27 cellular contexts compared by ENCODE assay signal in the genomic region with DNA sequence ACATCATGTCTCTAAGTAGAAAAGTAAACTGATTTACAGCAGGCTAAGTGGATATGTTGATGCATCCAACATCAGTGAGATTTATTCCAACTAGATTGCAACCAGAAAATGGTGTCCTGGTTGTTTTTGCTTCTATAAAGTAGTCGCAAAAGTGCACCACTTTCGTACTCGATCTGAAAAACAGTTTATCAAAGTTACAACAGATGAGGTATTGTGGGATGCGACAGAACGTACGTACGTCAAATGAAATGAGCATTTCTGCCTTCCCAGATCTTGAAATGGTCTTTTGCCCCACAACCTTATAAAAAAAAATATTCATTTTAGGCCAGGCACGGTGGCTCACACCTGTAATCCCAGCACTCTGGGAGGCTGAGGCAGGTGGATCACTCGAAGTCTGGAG. TPM values are rescaled to one million over a fixed set of nuclear protein-coding genes. Genes with fewer than 3 reads are reported as not detected.
DNase-seq lines count a peak whose midpoint lies in the region; ATAC-seq and TF ChIP-seq lines count a peak whose summit lies in the region.
"Had no signal": no experiment of that assay in that cellular context is flagged by ENCODE, and none has a peak within 500 bp of the region (broad histone marks: within the 10 kb centered on the region; RNA-seq: fewer than 3 reads in every experiment).

No MANE protein-coding gene starts in this region.

- no peaks in the 10 kb centered on the region for H3K9me3 Mint-ChIP-seq in activated naive CD4-positive, alpha-beta T cell treated with anti-CD3 and anti-CD28 coated beads for 36 hours
- no peaks in the 10 kb centered on the region for H3K9me3 Mint-ChIP-seq in activated naive CD8-positive, alpha-beta T cell treated with anti-CD3 and anti-CD28 coated beads, Interleukin-2, amount 10 ng/mL, durations not matched to agents 7 days and 5 days
- H3K9me3 Mint-ChIP-seq in stimulated activated naive CD8-positive, alpha-beta T cell treated with anti-CD3 and anti-CD28 coated beads, Interleukin-15, amount 100 ng/mL, for 72 hours = peaks cover 0 to 7% of the 10 kb centered on the region in 2 donors
- H3K9me3 Mint-ChIP-seq: nephron had no signal

- no peaks in the 10 kb centered on the region for H3K36me3 ChIP-seq in brain microvascular endothelial cell (replicated peaks)
- H3K36me3 ChIP-seq: gastroesophageal sphincter, HAP-1, left ventricle myocardium inferior, ovary, SJCRH30, thoracic aorta, vagina had no signal

- no peak for TF ChIP-seq CTCF in brain microvascular endothelial cell (IDR thresholded peaks at IDR 0.05; ENCODE audit: low read depth, low read length, missing control alignments)

- peak overlapping the region; percentile 38 for H3K4me3 Mint-ChIP-seq in activated naive CD4-positive, alpha-beta T cell treated with anti-CD3 and anti-CD28 coated beads for 36 hours
- H3K4me3 Mint-ChIP-seq in activated naive CD8-positive, alpha-beta T cell treated with anti-CD3 and anti-CD28 coated beads, Interleukin-2, amount 10 ng/mL, durations not matched to agents 7 days and 5 days = peak overlapping the region; percentile 99
- H3K4me3 Mint-ChIP-seq in stimulated activated naive CD8-positive, alpha-beta T cell treated with anti-CD3 and anti-CD28 coated beads, Interleukin-15, amount 100 ng/mL, for 72 hours = peak overlapping the region; percentile 89 to 99
- H3K4me3 Mint-ChIP-seq: nephron; stimulated activated naive B cell treated with anti-CD40 and anti-IgM and Interleukin-4, amounts not matched to agents 10 μg/mL and 1 μg/mL and 100 μg/mL, for 72 hours had no signal

- CTCF ChIA-PET in activated naive CD4-positive, alpha-beta T cell treated with anti-CD3 and anti-CD28 coated beads for 36 hours (lab: Charles Lee) = interaction anchor here (0.6 to 4.2 kb wide), 3 partner anchors 8 to 19 kb away, joined by 3 to 35 read pairs (median 19); no protein-coding TSS in a partner anchor

- H3K27ac Mint-ChIP-seq in activated naive CD4-positive, alpha-beta T cell treated with anti-CD3 and anti-CD28 coated beads for 36 hours = peak overlapping the region; percentile 100
- peak overlapping the region; percentile 96 for H3K27ac Mint-ChIP-seq in activated naive CD8-positive, alpha-beta T cell treated with anti-CD3 and anti-CD28 coated beads, Interleukin-2, amount 10 ng/mL, durations not matched to agents 7 days and 5 days
- peak overlapping the region; percentile 72 to 78 for H3K27ac Mint-ChIP-seq in stimulated activated naive CD8-positive, alpha-beta T cell treated with anti-CD3 and anti-CD28 coated beads, Interleukin-15, amount 100 ng/mL, for 72 hours
- H3K27ac Mint-ChIP-seq: stimulated activated naive B cell treated with anti-CD40 and anti-IgM and Interleukin-4, amounts not matched to agents 10 μg/mL and 1 μg/mL and 100 μg/mL, for 72 hours had no signal

- POLR2A ChIA-PET in activated naive CD8-positive, alpha-beta T cell treated with anti-CD3 and anti-CD28 coated beads, Interleukin-2, amount 10 ng/mL, durations not matched to agents 7 days and 5 days (lab: Charles Lee) = interaction anchor here (0.6 to 17.3 kb wide), 5 partner anchors 8 to 136 kb away, joined by 3 to 543 read pairs (median 63); partner anchors contain the start of gene GRAP2

- peaks cover 22% of the 10 kb centered on the region for H3K27me3 ChIP-seq in brain microvascular endothelial cell (replicated peaks)
- H3K27me3 ChIP-seq: ovary, vagina had no signal

- intact Hi-C loops in activated naive CD4-positive, alpha-beta T cell treated with anti-CD3 and anti-CD28 coated beads for 36 hours (cut with micrococcal nuclease) = no loop called here

- H3K4me3 ChIP-seq in brain microvascular endothelial cell (ENCODE audit: low read depth, low read length) = no peak overlapping the region
- H3K4me3 ChIP-seq: coronary artery, gastroesophageal sphincter, HAP-1, left ventricle myocardium inferior, ovary, SJCRH30, smooth muscle cell, thoracic aorta, vagina had no signal

- H3K4me1 Mint-ChIP-seq in activated naive CD4-positive, alpha-beta T cell treated with anti-CD3 and anti-CD28 coated beads for 36 hours (ENCODE audit: low read depth) = peaks cover 85% of the 10 kb centered on the region
- H3K4me1 Mint-ChIP-seq in activated naive CD8-positive, alpha-beta T cell treated with anti-CD3 and anti-CD28 coated beads, Interleukin-2, amount 10 ng/mL, durations not matched to agents 7 days and 5 days = peaks cover 82% of the 10 kb centered on the region
- H3K4me1 Mint-ChIP-seq in stimulated activated naive CD8-positive, alpha-beta T cell treated with anti-CD3 and anti-CD28 coated beads, Interleukin-15, amount 100 ng/mL, for 72 hours = peaks cover 84% of the 10 kb centered on the region

- DNase-seq in activated naive CD4-positive, alpha-beta T cell treated with anti-CD3 and anti-CD28 coated beads for 36 hours = no peak
- DNase-seq in activated naive CD4-positive, alpha-beta T cell treated with Interleukin-2 at 50 U/mL for 16 hours = no peak
- DNase-seq in NCI-H82 treated with DMSO at 0.1 percent for 48 hours (lab: John Stamatoyannopoulos, UW; ENCODE audit: unreplicated experiment) = peak; percentile 66
- no peak for DNase-seq in activated naive CD8-positive, alpha-beta T cell treated with anti-CD3 and anti-CD28 coated beads, Interleukin-2, amount 10 ng/mL, durations not matched to agents 7 days and 5 days
- no peak for DNase-seq in stimulated activated naive CD8-positive, alpha-beta T cell treated with anti-CD3 and anti-CD28 coated beads, Interleukin-15, amount 100 ng/mL, for 72 hours
- no peak for DNase-seq in NCI-H146 (lab: John Stamatoyannopoulos, UW)
- DNase-seq in NCI-H1092 treated with DMSO at 0.1 percent for 48 hours (lab: John Stamatoyannopoulos, UW) = no peak
- no peak for DNase-seq in brain microvascular endothelial cell
- DNase-seq: amygdala; hypothalamus; Karpas-422; left ventricle myocardium inferior; NCI-H187; NCI-H524 treated with DMSO at 0.1 percent for 48 hours; ovary; retina; stimulated activated CD4-positive, alpha-beta T cell treated with anti-CD3 and anti-CD28 coated beads, Interleukin-2, amount 100 ng/mL, for 48 hours; stimulated activated naive B cell treated with anti-CD40 and anti-IgM and Interleukin-4, amounts not matched to agents 10 μg/mL and 1 μg/mL and 100 μg/mL, for 72 hours had no signal

- H3K27ac ChIP-seq in brain microvascular endothelial cell = no peak overlapping the region
- H3K27ac ChIP-seq: coronary artery, gastroesophageal sphincter, left ventricle myocardium inferior, ovary, SJCRH30, thoracic aorta, vagina had no signal

- in situ Hi-C loops in brain microvascular endothelial cell (cut with HindIII; ENCODE audit: low pct_ligation_motif_present, low sequenced_read_pairs) = no loop called here

- H3K27me3 Mint-ChIP-seq in activated naive CD4-positive, alpha-beta T cell treated with anti-CD3 and anti-CD28 coated beads for 36 hours (ENCODE audit: low read depth) = no peaks in the 10 kb centered on the region
- no peaks in the 10 kb centered on the region for H3K27me3 Mint-ChIP-seq in activated naive CD8-positive, alpha-beta T cell treated with anti-CD3 and anti-CD28 coated beads, Interleukin-2, amount 10 ng/mL, durations not matched to agents 7 days and 5 days
- H3K27me3 Mint-ChIP-seq in stimulated activated naive CD8-positive, alpha-beta T cell treated with anti-CD3 and anti-CD28 coated beads, Interleukin-15, amount 100 ng/mL, for 72 hours = no peaks in the 10 kb centered on the region
- H3K27me3 Mint-ChIP-seq: stimulated activated naive B cell treated with anti-CD40 and anti-IgM and Interleukin-4, amounts not matched to agents 10 μg/mL and 1 μg/mL and 100 μg/mL, for 72 hours had no signal

- H3K36me3 Mint-ChIP-seq in activated naive CD4-positive, alpha-beta T cell treated with anti-CD3 and anti-CD28 coated beads for 36 hours (ENCODE audit: low read depth) = no peaks in the 10 kb centered on the region
- peaks cover 47% of the 10 kb centered on the region for H3K36me3 Mint-ChIP-seq in activated naive CD8-positive, alpha-beta T cell treated with anti-CD3 and anti-CD28 coated beads, Interleukin-2, amount 10 ng/mL, durations not matched to agents 7 days and 5 days

- ATAC-seq in activated naive CD8-positive, alpha-beta T cell treated with anti-CD3 and anti-CD28 coated beads, Interleukin-2, amount 10 ng/mL, durations not matched to agents 7 days and 5 days (ENCODE audit: low read depth) = no peak
- no peak for ATAC-seq in stimulated activated naive CD8-positive, alpha-beta T cell treated with anti-CD3 and anti-CD28 coated beads, Interleukin-15, amount 100 ng/mL, for 72 hours
- ATAC-seq: gastroesophageal sphincter had no signal

RNA-seq across cellular contexts. Expression of gene GRAP2, which starts 13.7 kb away (rescaled TPM):
- total RNA-seq in activated naive CD4-positive, alpha-beta T cell treated with anti-CD3 and anti-CD28 coated beads for 36 hours = 10 to 100 TPM; 25.5 to 29.4 TPM
- 100 to 1,000 TPM; 263 to 266 TPM for total RNA-seq in activated naive CD8-positive, alpha-beta T cell treated with anti-CD3 and anti-CD28 coated beads, Interleukin-2, amount 10 ng/mL, durations not matched to agents 7 days and 5 days
- total RNA-seq: SJCRH30, smooth muscle cell had no signal

RNA-seq across cellular contexts. Expression of gene ENTHD1, which starts 21.0 kb away (rescaled TPM):
- under 1 TPM; 0.64 to 0.81 TPM for total RNA-seq in activated naive CD4-positive, alpha-beta T cell treated with anti-CD3 and anti-CD28 coated beads for 36 hours
- total RNA-seq in activated naive CD8-positive, alpha-beta T cell treated with anti-CD3 and anti-CD28 coated beads, Interleukin-2, amount 10 ng/mL, durations not matched to agents 7 days and 5 days = under 1 TPM; 0.11 to 0.34 TPM
- total RNA-seq: left ventricle myocardium inferior, mesenteric fat pad, SJCRH30, smooth muscle cell, thoracic aorta, vagina had no signal

RNA-seq across cellular contexts. Expression of gene TMA7B, which starts 45.6 kb away (rescaled TPM):
- total RNA-seq in activated naive CD4-positive, alpha-beta T cell treated with anti-CD3 and anti-CD28 coated beads for 36 hours = 1 to 10 TPM; 1.1 to 1.5 TPM
- total RNA-seq in activated naive CD8-positive, alpha-beta T cell treated with anti-CD3 and anti-CD28 coated beads, Interleukin-2, amount 10 ng/mL, durations not matched to agents 7 days and 5 days = 1 to 10 TPM; 8.5 to 9.1 TPM
- total RNA-seq: gastroesophageal sphincter, left ventricle myocardium inferior, mesenteric fat pad, ovary, smooth muscle cell had no signal

Comparison
In these comparisons a context has a peak if more than half of its experiments do, and no peak if none do; other contexts are left out.
1. H3K4me3 Mint-ChIP-seq: peak in every context shown above with its lines; median percentile 99 in activated naive CD8-positive, alpha-beta T cell treated with anti-CD3 and anti-CD28 coated beads, Interleukin-2, amount 10 ng/mL, durations not matched to agents 7 days and 5 days; 94 in stimulated activated naive CD8-positive, alpha-beta T cell treated with anti-CD3 and anti-CD28 coated beads, Interleukin-15, amount 100 ng/mL, for 72 hours; 38 in activated naive CD4-positive, alpha-beta T cell treated with anti-CD3 and anti-CD28 coated beads for 36 hours.
2. RNA of gene GRAP2, which starts 13.7 kb away (total RNA-seq): 263 to 266 TPM in activated naive CD8-positive, alpha-beta T cell treated with anti-CD3 and anti-CD28 coated beads, Interleukin-2, amount 10 ng/mL, durations not matched to agents 7 days and 5 days; 25.5 to 29.4 TPM in activated naive CD4-positive, alpha-beta T cell treated with anti-CD3 and anti-CD28 coated beads for 36 hours; every median in the first group is over 4 times any median in the second.
3. Peak in every context shown above with its lines, with median percentiles within 50 percentile points of each other: H3K27ac Mint-ChIP-seq.